In the genomic region with DNA sequence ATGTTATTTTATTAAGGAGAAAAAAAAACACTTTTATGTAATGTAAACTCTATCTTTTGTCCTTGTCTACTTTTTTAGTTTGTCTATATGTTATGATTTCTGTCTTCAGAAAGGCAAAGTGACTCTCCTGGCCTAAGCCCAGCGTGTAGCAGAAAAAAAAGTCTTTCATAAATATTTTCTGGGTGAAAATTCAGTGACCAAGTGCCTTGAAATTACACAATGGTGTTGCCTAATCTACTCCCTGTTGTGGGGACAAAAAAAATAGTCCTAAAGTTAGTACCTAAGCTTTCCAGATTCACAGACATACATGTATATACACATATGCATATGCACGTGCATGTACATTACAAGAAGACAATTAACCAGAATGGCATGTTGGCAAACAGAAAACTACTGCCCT, we compare ENCODE assay signal across 28 cellular contexts.
"Had no signal": no experiment of that assay in that cellular context is flagged by ENCODE, and none has a peak within 500 bp of the region (broad histone marks: within the 10 kb centered on the region; RNA-seq: fewer than 3 reads in every experiment).

No MANE protein-coding gene starts in this region.

- H3K4me1 ChIP-seq: adrenal gland, ascending aorta had no signal

- DNase-seq: activated CD4-positive, alpha-beta memory T cell treated with anti-CD3 and anti-CD28 coated beads for 36 hours; activated CD4-positive, alpha-beta T cell treated with anti-CD3 and anti-CD28 coated beads for 36 hours; activated CD4-positive, alpha-beta T cell treated with anti-CD3 and anti-CD28 coated beads, Interleukin-2, amount 10 ng/mL, durations not matched to agents 24 days and 14 days; activated CD4-positive, CD25-positive, alpha-beta regulatory T cell; activated CD4-positive, CD25-positive, alpha-beta regulatory T cell treated with anti-CD3 and anti-CD28 coated beads, Interleukin-2, amount 50 U/mL, for 72 hours; activated CD8-positive, alpha-beta memory T cell treated with anti-CD3 and anti-CD28 coated beads, Interleukin-2, amount 50 U/mL, for 48 hours; activated CD8-positive, alpha-beta T cell treated with anti-CD3 and anti-CD28 coated beads, Interleukin-2, amount 10 ng/mL, durations not matched to agents 7 days and 5 days; activated gamma-delta T cell; activated naive CD4-positive, alpha-beta T cell; activated naive CD4-positive, alpha-beta T cell treated with anti-CD3 and anti-CD28 coated beads, Interleukin-2, amount 50 U/mL, for 16 hours; activated T-cell treated with anti-CD3 and anti-CD28 coated beads for 4 hours; activated T-cell treated with anti-CD3 and anti-CD28 coated beads, Interleukin-2, amount 50 U/mL, for 24 hours; activated T-cell treated with anti-CD3 and anti-CD28 coated beads, Interleukin-2, amount 50 U/mL, for 72 hours; adrenal gland; amygdala; brain microvascular endothelial cell; caudate nucleus; effector CD4-positive, alpha-beta T cell; effector memory CD8-positive, alpha-beta T cell; erythroblast; head of caudate nucleus; hippocampal formation; T-helper 2 cell had no signal

- H3K27me3 Mint-ChIP-seq: activated CD4-positive, alpha-beta memory T cell treated with anti-CD3 and anti-CD28 coated beads for 36 hours; activated CD4-positive, alpha-beta T cell treated with anti-CD3 and anti-CD28 coated beads for 36 hours; activated CD4-positive, alpha-beta T cell treated with anti-CD3 and anti-CD28 coated beads, Interleukin-2, amount 10 ng/mL, durations not matched to agents 24 days and 14 days; activated naive CD8-positive, alpha-beta T cell; activated T-cell treated with anti-CD3 and anti-CD28 coated beads, Interleukin-2, amount 50 U/mL, for 24 hours; dendritic cell treated with granulocyte-macrophage colony-stimulating factor and Interleukin-4, amounts not matched to agents 40 ng/mL and 50 ng/mL, for 4 days; effector memory CD8-positive, alpha-beta T cell had no signal

- H3K4me3 ChIP-seq: adrenal gland, ascending aorta, coronary artery, esophagus muscularis mucosa had no signal

- H3K9me3 Mint-ChIP-seq: activated CD4-positive, alpha-beta T cell treated with anti-CD3 and anti-CD28 coated beads, Interleukin-2, amount 10 ng/mL, durations not matched to agents 24 days and 14 days; dendritic cell treated with granulocyte-macrophage colony-stimulating factor and Interleukin-4, amounts not matched to agents 40 ng/mL and 50 ng/mL, for 4 days had no signal

- H3K4me1 Mint-ChIP-seq: activated CD4-positive, alpha-beta T cell treated with anti-CD3 and anti-CD28 coated beads for 36 hours; activated CD4-positive, alpha-beta T cell treated with anti-CD3 and anti-CD28 coated beads, Interleukin-2, amount 10 ng/mL, durations not matched to agents 24 days and 14 days had no signal

- H3K27me3 ChIP-seq: adrenal gland, ascending aorta, brain microvascular endothelial cell, esophagus muscularis mucosa had no signal

- H3K36me3 Mint-ChIP-seq: activated CD4-positive, alpha-beta memory T cell treated with anti-CD3 and anti-CD28 coated beads for 36 hours; activated naive CD8-positive, alpha-beta T cell had no signal

- H3K36me3 ChIP-seq: adrenal gland, ascending aorta, brain microvascular endothelial cell, esophagus muscularis mucosa had no signal

- H3K9me3 ChIP-seq: adrenal gland, ascending aorta, esophagus muscularis mucosa had no signal

- H3K27ac ChIP-seq: adrenal gland, ascending aorta, brain microvascular endothelial cell, coronary artery, esophagus muscularis mucosa had no signal

- H3K4me3 Mint-ChIP-seq: activated CD4-positive, alpha-beta memory T cell treated with anti-CD3 and anti-CD28 coated beads for 36 hours; activated CD4-positive, alpha-beta T cell treated with anti-CD3 and anti-CD28 coated beads for 36 hours; activated CD4-positive, alpha-beta T cell treated with anti-CD3 and anti-CD28 coated beads, Interleukin-2, amount 10 ng/mL, durations not matched to agents 24 days and 14 days; activated CD8-positive, alpha-beta T cell treated with anti-CD3 and anti-CD28 coated beads, Interleukin-2, amount 10 ng/mL, durations not matched to agents 7 days and 5 days; activated naive CD8-positive, alpha-beta T cell; activated T-cell treated with anti-CD3 and anti-CD28 coated beads, Interleukin-2, amount 50 U/mL, for 24 hours; activated T-cell treated with anti-CD3 and anti-CD28 coated beads, Interleukin-2, amount 50 U/mL, for 72 hours; dendritic cell treated with granulocyte-macrophage colony-stimulating factor and Interleukin-4, amounts not matched to agents 40 ng/mL and 50 ng/mL, for 4 days; effector memory CD8-positive, alpha-beta T cell had no signal

- H3K27ac Mint-ChIP-seq: activated CD4-positive, alpha-beta memory T cell treated with anti-CD3 and anti-CD28 coated beads for 36 hours; activated CD4-positive, alpha-beta T cell treated with anti-CD3 and anti-CD28 coated beads for 36 hours; activated CD4-positive, alpha-beta T cell treated with anti-CD3 and anti-CD28 coated beads, Interleukin-2, amount 10 ng/mL, durations not matched to agents 24 days and 14 days; activated CD8-positive, alpha-beta T cell treated with anti-CD3 and anti-CD28 coated beads, Interleukin-2, amount 10 ng/mL, durations not matched to agents 7 days and 5 days; activated naive CD8-positive, alpha-beta T cell; activated T-cell treated with anti-CD3 and anti-CD28 coated beads, Interleukin-2, amount 50 U/mL, for 24 hours; activated T-cell treated with anti-CD3 and anti-CD28 coated beads, Interleukin-2, amount 50 U/mL, for 72 hours; dendritic cell treated with granulocyte-macrophage colony-stimulating factor and Interleukin-4, amounts not matched to agents 40 ng/mL and 50 ng/mL, for 4 days; effector memory CD8-positive, alpha-beta T cell had no signal
